ENCODE assay signal across 2 cellular contexts in the genomic region with DNA sequence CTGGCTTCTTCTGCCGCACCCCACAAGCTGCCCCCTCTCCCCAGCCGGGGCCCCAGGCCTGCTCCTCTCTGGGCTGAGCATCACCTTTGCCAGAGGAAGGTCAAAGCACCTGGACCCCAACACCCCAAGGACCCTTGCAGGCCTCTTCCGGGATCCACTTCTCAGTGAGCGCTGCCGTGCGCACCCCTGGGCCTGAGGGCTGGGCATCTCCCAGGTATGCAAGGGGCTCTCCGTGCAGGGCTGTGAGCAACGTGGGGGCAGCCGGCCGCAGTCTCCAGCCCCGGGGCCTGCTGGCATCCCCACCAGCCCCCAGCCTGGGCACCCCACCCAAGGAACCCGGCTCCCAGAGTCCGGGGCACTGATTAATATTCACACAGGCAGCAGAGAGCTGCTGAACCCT.
TF ChIP-seq lines count a peak whose summit lies in the region.

No MANE protein-coding gene starts in this region.

TF ChIP-seq in SK-N-SH, 30 proteins besides CTCF, POLR2A, EP300 and RAD21 (continued from another document):
- TF ChIP-seq, protein P1, sequence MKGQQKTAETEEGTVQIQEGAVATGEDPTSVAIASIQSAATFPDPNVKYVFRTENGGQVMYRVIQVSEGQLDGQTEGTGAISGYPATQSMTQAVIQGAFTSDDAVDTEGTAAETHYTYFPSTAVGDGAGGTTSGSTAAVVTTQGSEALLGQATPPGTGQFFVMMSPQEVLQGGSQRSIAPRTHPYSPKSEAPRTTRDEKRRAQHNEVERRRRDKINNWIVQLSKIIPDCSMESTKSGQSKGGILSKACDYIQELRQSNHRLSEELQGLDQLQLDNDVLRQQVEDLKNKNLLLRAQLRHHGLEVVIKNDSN (IDR thresholded peaks at IDR 0.05; ENCODE audit: borderline replicate concordance, low read depth), result no peak
- TF ChIP-seq TCF12 (IDR thresholded peaks at IDR 0.05) (no peak), MEF2A (IDR thresholded peaks at IDR 0.05; ENCODE audit: borderline replicate concordance, low read depth) (no peak), FOXM1 (IDR thresholded peaks at IDR 0.05; ENCODE audit: low read depth) (no peak), SMC3 (IDR thresholded peaks at IDR 0.05; ENCODE audit: low read depth, low read length) (no peak), EZH2phosphoT487 (IDR thresholded peaks at IDR 0.05; ENCODE audit: borderline replicate concordance, low read depth) (no peak), NFIC (IDR thresholded peaks at IDR 0.05; ENCODE audit: borderline replicate concordance) (no peak), JUND (IDR thresholded peaks at IDR 0.05) (no peak), ELF1 (IDR thresholded peaks at IDR 0.05) (no peak), GABPA (IDR thresholded peaks at IDR 0.05; ENCODE audit: low read depth) (no peak)
- TF ChIP-seq, protein P2, sequence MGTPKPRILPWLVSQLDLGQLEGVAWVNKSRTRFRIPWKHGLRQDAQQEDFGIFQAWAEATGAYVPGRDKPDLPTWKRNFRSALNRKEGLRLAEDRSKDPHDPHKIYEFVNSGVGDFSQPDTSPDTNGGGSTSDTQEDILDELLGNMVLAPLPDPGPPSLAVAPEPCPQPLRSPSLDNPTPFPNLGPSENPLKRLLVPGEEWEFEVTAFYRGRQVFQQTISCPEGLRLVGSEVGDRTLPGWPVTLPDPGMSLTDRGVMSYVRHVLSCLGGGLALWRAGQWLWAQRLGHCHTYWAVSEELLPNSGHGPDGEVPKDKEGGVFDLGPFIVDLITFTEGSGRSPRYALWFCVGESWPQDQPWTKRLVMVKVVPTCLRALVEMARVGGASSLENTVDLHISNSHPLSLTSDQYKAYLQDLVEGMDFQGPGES (IDR thresholded peaks at IDR 0.05; ENCODE audit: low read depth, low read length), result no peak
- TF ChIP-seq, protein P3, sequence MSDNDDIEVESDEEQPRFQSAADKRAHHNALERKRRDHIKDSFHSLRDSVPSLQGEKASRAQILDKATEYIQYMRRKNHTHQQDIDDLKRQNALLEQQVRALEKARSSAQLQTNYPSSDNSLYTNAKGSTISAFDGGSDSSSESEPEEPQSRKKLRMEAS (IDR thresholded peaks at IDR 0.05; ENCODE audit: low read depth), result no peak
TF ChIP-seq in SK-N-SH: peak in this region for 0.

TF ChIP-seq in SK-N-SH treated with all-trans-retinoic acid at 6 μM for 48 hours, 23 proteins besides CTCF, POLR2A, EP300 and RAD21 (continued from another document):
- TF ChIP-seq, protein P4, sequence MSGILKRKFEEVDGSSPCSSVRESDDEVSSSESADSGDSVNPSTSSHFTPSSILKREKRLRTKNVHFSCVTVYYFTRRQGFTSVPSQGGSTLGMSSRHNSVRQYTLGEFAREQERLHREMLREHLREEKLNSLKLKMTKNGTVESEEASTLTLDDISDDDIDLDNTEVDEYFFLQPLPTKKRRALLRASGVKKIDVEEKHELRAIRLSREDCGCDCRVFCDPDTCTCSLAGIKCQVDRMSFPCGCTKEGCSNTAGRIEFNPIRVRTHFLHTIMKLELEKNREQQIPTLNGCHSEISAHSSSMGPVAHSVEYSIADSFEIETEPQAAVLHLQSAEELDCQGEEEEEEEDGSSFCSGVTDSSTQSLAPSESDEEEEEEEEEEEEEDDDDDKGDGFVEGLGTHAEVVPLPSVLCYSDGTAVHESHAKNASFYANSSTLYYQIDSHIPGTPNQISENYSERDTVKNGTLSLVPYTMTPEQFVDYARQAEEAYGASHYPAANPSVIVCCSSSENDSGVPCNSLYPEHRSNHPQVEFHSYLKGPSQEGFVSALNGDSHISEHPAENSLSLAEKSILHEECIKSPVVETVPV (CRISPR knock-in tag; IDR thresholded peaks at IDR 0.05), result no peak
- no peak for TF ChIP-seq ESRRG (CRISPR knock-in tag; IDR thresholded peaks at IDR 0.05)
- TF ChIP-seq ZNF565 (CRISPR knock-in tag; conservative IDR thresholded peaks at IDR 0.05; ENCODE audit: low read depth), result no peak
- TF ChIP-seq ZNF8 (CRISPR knock-in tag; IDR thresholded peaks at IDR 0.05), result no peak
- TF ChIP-seq, protein P5, sequence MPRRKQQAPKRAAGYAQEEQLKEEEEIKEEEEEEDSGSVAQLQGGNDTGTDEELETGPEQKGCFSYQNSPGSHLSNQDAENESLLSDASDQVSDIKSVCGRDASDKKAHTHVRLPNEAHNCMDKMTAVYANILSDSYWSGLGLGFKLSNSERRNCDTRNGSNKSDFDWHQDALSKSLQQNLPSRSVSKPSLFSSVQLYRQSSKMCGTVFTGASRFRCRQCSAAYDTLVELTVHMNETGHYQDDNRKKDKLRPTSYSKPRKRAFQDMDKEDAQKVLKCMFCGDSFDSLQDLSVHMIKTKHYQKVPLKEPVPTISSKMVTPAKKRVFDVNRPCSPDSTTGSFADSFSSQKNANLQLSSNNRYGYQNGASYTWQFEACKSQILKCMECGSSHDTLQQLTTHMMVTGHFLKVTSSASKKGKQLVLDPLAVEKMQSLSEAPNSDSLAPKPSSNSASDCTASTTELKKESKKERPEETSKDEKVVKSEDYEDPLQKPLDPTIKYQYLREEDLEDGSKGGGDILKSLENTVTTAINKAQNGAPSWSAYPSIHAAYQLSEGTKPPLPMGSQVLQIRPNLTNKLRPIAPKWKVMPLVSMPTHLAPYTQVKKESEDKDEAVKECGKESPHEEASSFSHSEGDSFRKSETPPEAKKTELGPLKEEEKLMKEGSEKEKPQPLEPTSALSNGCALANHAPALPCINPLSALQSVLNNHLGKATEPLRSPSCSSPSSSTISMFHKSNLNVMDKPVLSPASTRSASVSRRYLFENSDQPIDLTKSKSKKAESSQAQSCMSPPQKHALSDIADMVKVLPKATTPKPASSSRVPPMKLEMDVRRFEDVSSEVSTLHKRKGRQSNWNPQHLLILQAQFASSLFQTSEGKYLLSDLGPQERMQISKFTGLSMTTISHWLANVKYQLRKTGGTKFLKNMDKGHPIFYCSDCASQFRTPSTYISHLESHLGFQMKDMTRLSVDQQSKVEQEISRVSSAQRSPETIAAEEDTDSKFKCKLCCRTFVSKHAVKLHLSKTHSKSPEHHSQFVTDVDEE (CRISPR knock-in tag; IDR thresholded peaks at IDR 0.05), result no peak
- TF ChIP-seq SNAI2 (CRISPR knock-in tag; IDR thresholded peaks at IDR 0.05), result no peak
